20 cellular contexts compared by ENCODE assay signal in the genomic region with DNA sequence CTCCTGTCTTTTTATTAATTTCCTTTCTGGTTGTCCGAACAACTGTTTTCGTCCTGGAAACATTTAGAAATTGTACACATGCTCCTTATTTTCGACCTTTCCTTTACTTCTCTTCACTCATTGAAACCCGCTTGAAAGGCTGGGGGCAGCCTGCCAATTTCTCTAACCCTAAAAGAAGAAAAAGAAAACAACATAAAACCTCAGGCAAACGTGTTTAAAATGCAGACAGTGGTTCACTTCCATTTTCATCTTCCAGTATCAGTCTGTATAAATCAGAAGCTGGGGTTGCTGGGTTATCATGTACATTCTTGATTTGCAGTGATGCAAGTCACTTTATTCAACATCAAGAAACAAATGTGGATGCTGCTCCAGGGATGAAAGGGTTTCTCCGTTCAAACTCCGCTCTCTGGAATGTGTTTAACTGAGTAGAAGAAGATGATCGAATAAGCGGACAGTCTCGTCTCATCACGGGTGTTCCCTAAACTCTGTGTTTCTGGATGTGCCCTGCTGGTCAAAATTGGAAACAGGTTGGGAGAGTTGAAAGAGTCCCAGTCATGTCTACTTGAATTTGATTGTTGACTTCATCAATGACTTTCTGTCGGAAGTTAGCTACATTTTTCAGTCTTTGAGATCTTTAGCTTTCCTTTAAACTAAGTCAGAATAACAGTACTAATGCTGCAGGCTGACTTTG.
DNase-seq lines count a peak whose midpoint lies in the region; ATAC-seq and TF ChIP-seq lines count a peak whose summit lies in the region.
"Had no signal": no experiment of that assay in that cellular context is flagged by ENCODE, and none has a peak within 500 bp of the region (broad histone marks: within the 10 kb centered on the region; RNA-seq: fewer than 3 reads in every experiment).

No MANE protein-coding gene starts in this region.

- peak overlapping the region; percentile 53 for H3K4me3 Mint-ChIP-seq in activated CD4-positive, alpha-beta memory T cell treated with anti-CD3 and anti-CD28 coated beads for 36 hours
- H3K4me3 Mint-ChIP-seq in activated CD4-positive, alpha-beta memory T cell treated with anti-CD3 and anti-CD28 coated beads, Interleukin-2, amount 10 ng/mL, durations not matched to agents 7 days and 5 days, result no peak overlapping the region
- peak overlapping the region; percentile 29 for H3K4me3 Mint-ChIP-seq in activated CD8-positive, alpha-beta T cell treated with anti-CD3 and anti-CD28 coated beads for 36 hours
- H3K4me3 Mint-ChIP-seq in osteocyte (ENCODE audit: unreplicated experiment), result no peak overlapping the region
- H3K4me3 Mint-ChIP-seq: neural crest cell, WTC11 had no signal

- CTCF ChIA-PET in activated CD4-positive, alpha-beta memory T cell treated with anti-CD3 and anti-CD28 coated beads for 36 hours (lab: Charles Lee), result interaction anchor here (0.9 to 1.2 kb wide), 2 partner anchors 20 to 40 kb away, joined by 3 to 4 read pairs; no protein-coding TSS in a partner anchor
- CTCF ChIA-PET in activated CD4-positive, alpha-beta memory T cell treated with anti-CD3 and anti-CD28 coated beads, Interleukin-2, amount 10 ng/mL, durations not matched to agents 7 days and 5 days (lab: Charles Lee), result interaction anchor here (0.7 to 1.5 kb wide), 2 partner anchors 38 to 503 kb away, joined by 3 read pairs; no protein-coding TSS in a partner anchor
- CTCF ChIA-PET in activated CD8-positive, alpha-beta T cell treated with anti-CD3 and anti-CD28 coated beads for 36 hours (lab: Charles Lee), result interaction anchor here (0.9 to 1.4 kb wide), 4 partner anchors 14 to 93 kb away, joined by 3 to 6 read pairs (median 4); no protein-coding TSS in a partner anchor

- H3K36me3 Mint-ChIP-seq in activated CD4-positive, alpha-beta memory T cell treated with anti-CD3 and anti-CD28 coated beads for 36 hours, result peaks cover 5% of the 10 kb centered on the region
- peaks cover 11% of the 10 kb centered on the region for H3K36me3 Mint-ChIP-seq in activated CD4-positive, alpha-beta memory T cell treated with anti-CD3 and anti-CD28 coated beads, Interleukin-2, amount 10 ng/mL, durations not matched to agents 7 days and 5 days (ENCODE audit: low read depth)
- peaks cover 3% of the 10 kb centered on the region for H3K36me3 Mint-ChIP-seq in activated CD8-positive, alpha-beta T cell treated with anti-CD3 and anti-CD28 coated beads for 36 hours (ENCODE audit: low read depth)
- no peaks in the 10 kb centered on the region for H3K36me3 Mint-ChIP-seq in osteocyte (ENCODE audit: unreplicated experiment)
- H3K36me3 Mint-ChIP-seq: WTC11 had no signal

- peak overlapping the region; percentile 84 for H3K27ac Mint-ChIP-seq in activated CD4-positive, alpha-beta memory T cell treated with anti-CD3 and anti-CD28 coated beads for 36 hours
- H3K27ac Mint-ChIP-seq in activated CD4-positive, alpha-beta memory T cell treated with anti-CD3 and anti-CD28 coated beads, Interleukin-2, amount 10 ng/mL, durations not matched to agents 7 days and 5 days, result no peak overlapping the region
- peak overlapping the region; percentile 75 for H3K27ac Mint-ChIP-seq in activated CD8-positive, alpha-beta T cell treated with anti-CD3 and anti-CD28 coated beads for 36 hours
- H3K27ac Mint-ChIP-seq in osteocyte (ENCODE audit: unreplicated experiment), result no peak overlapping the region
- H3K27ac Mint-ChIP-seq: WTC11 had no signal

- intact Hi-C loops in activated CD4-positive, alpha-beta memory T cell treated with anti-CD3 and anti-CD28 coated beads for 36 hours (cut with micrococcal nuclease), result loop anchor here (5.0 kb wide), 1 partner anchor 1002 kb away; no protein-coding TSS in a partner anchor
- intact Hi-C loops in activated CD8-positive, alpha-beta T cell treated with anti-CD3 and anti-CD28 coated beads for 36 hours (cut with micrococcal nuclease), result no loop called here

- no peak for DNase-seq in activated CD4-positive, alpha-beta memory T cell treated with anti-CD3 and anti-CD28 coated beads for 36 hours
- no peak for DNase-seq in activated CD4-positive, alpha-beta memory T cell treated with anti-CD3 and anti-CD28 coated beads, Interleukin-2, amount 10 ng/mL, durations not matched to agents 7 days and 5 days
- peak; percentile 31 for DNase-seq in activated CD8-positive, alpha-beta T cell treated with anti-CD3 and anti-CD28 coated beads for 36 hours
- peak; percentile 65 for DNase-seq in astrocyte of the hippocampus (ENCODE audit: low read depth, low spot score)
- DNase-seq in osteocyte (ENCODE audit: extremely low spot score, unreplicated experiment), result peak; percentile 27
- no peak for DNase-seq in activated CD4-positive, CD25-positive, alpha-beta regulatory T cell treated with anti-CD3 and anti-CD28 coated beads, Interleukin-2, amount 50 U/mL, for 72 hours
- no peak for DNase-seq in DMS79 treated with DMSO at 0.1 percent for 48 hours (lab: John Stamatoyannopoulos, UW)
- DNase-seq: DMS 273 treated with DMSO at 0.1 percent for 48 hours; dorsolateral prefrontal cortex; H7; NCI-H1436 treated with DMSO at 0.1 percent for 48 hours; NCI-H748 treated with DMSO at 0.1 percent for 48 hours; SJCRH30; stimulated activated CD4-positive, alpha-beta T cell treated with anti-CD3 and anti-CD28 coated beads, Interleukin-4, amount 100 ng/mL, for 24 hours had no signal

- no peaks in the 10 kb centered on the region for H3K27me3 Mint-ChIP-seq in activated CD4-positive, alpha-beta memory T cell treated with anti-CD3 and anti-CD28 coated beads for 36 hours
- H3K27me3 Mint-ChIP-seq in activated CD4-positive, alpha-beta memory T cell treated with anti-CD3 and anti-CD28 coated beads, Interleukin-2, amount 10 ng/mL, durations not matched to agents 7 days and 5 days, result no peaks in the 10 kb centered on the region
- no peaks in the 10 kb centered on the region for H3K27me3 Mint-ChIP-seq in activated CD8-positive, alpha-beta T cell treated with anti-CD3 and anti-CD28 coated beads for 36 hours
- no peaks in the 10 kb centered on the region for H3K27me3 Mint-ChIP-seq in osteocyte (ENCODE audit: unreplicated experiment)

- no peak for TF ChIP-seq CTCF in activated CD8-positive, alpha-beta T cell treated with anti-CD3 and anti-CD28 coated beads for 36 hours (IDR thresholded peaks at IDR 0.05)
- TF ChIP-seq CTCF in osteocyte (IDR thresholded peaks at IDR 0.05), result no peak

- H3K9me3 Mint-ChIP-seq in activated CD4-positive, alpha-beta memory T cell treated with anti-CD3 and anti-CD28 coated beads for 36 hours, result peaks cover 8% of the 10 kb centered on the region
- no peaks in the 10 kb centered on the region for H3K9me3 Mint-ChIP-seq in activated CD4-positive, alpha-beta memory T cell treated with anti-CD3 and anti-CD28 coated beads, Interleukin-2, amount 10 ng/mL, durations not matched to agents 7 days and 5 days
- H3K9me3 Mint-ChIP-seq in activated CD8-positive, alpha-beta T cell treated with anti-CD3 and anti-CD28 coated beads for 36 hours, result peaks cover 7% of the 10 kb centered on the region
- peaks cover 43% of the 10 kb centered on the region for H3K9me3 Mint-ChIP-seq in osteocyte (ENCODE audit: unreplicated experiment)

- H3K4me1 Mint-ChIP-seq in activated CD4-positive, alpha-beta memory T cell treated with anti-CD3 and anti-CD28 coated beads for 36 hours (ENCODE audit: low read depth), result peaks cover 87% of the 10 kb centered on the region
- H3K4me1 Mint-ChIP-seq in activated CD4-positive, alpha-beta memory T cell treated with anti-CD3 and anti-CD28 coated beads, Interleukin-2, amount 10 ng/mL, durations not matched to agents 7 days and 5 days, result peaks cover 74% of the 10 kb centered on the region
- peaks cover 74% of the 10 kb centered on the region for H3K4me1 Mint-ChIP-seq in activated CD8-positive, alpha-beta T cell treated with anti-CD3 and anti-CD28 coated beads for 36 hours (ENCODE audit: low read depth)
- H3K4me1 Mint-ChIP-seq in osteocyte (ENCODE audit: unreplicated experiment), result no peaks in the 10 kb centered on the region

- ATAC-seq in activated CD8-positive, alpha-beta T cell treated with anti-CD3 and anti-CD28 coated beads for 36 hours, result no peak
- no peak for ATAC-seq in HG03378 (IDR thresholded peaks at IDR 0.05; ENCODE audit: unreplicated experiment)
- ATAC-seq: A549, gastroesophageal sphincter, HepG2, WTC11 had no signal

- POLR2A ChIA-PET in activated CD4-positive, alpha-beta memory T cell treated with anti-CD3 and anti-CD28 coated beads for 36 hours (lab: Charles Lee), result interaction anchor here (1.1 to 2.2 kb wide), 4 partner anchors 39 to 61 kb away, joined by 3 to 12 read pairs (median 4); no protein-coding TSS in a partner anchor
- POLR2A ChIA-PET in activated CD4-positive, alpha-beta memory T cell treated with anti-CD3 and anti-CD28 coated beads, Interleukin-2, amount 10 ng/mL, durations not matched to agents 7 days and 5 days (lab: Charles Lee), result interaction anchor here (1.0 to 2.8 kb wide), 4 partner anchors 15 to 251 kb away, joined by 3 to 8 read pairs (median 4); no protein-coding TSS in a partner anchor
- POLR2A ChIA-PET in activated CD8-positive, alpha-beta T cell treated with anti-CD3 and anti-CD28 coated beads for 36 hours (lab: Charles Lee), result interaction anchor here (1.2 to 1.4 kb wide), 3 partner anchors 33 to 63 kb away, joined by 3 to 4 read pairs (median 3); no protein-coding TSS in a partner anchor

Comparison
In these comparisons a context has a peak if more than half of its experiments do, and no peak if none do; other contexts are left out.
1. H3K27ac Mint-ChIP-seq: peak in activated CD4-positive, alpha-beta memory T cell treated with anti-CD3 and anti-CD28 coated beads for 36 hours (single experiment) and activated CD8-positive, alpha-beta T cell treated with anti-CD3 and anti-CD28 coated beads for 36 hours (single experiment); none in activated CD4-positive, alpha-beta memory T cell treated with anti-CD3 and anti-CD28 coated beads, Interleukin-2, amount 10 ng/mL, durations not matched to agents 7 days and 5 days (single experiment) and osteocyte (single experiment).
2. H3K4me3 Mint-ChIP-seq: peak in activated CD4-positive, alpha-beta memory T cell treated with anti-CD3 and anti-CD28 coated beads for 36 hours (single experiment) and activated CD8-positive, alpha-beta T cell treated with anti-CD3 and anti-CD28 coated beads for 36 hours (single experiment); none in activated CD4-positive, alpha-beta memory T cell treated with anti-CD3 and anti-CD28 coated beads, Interleukin-2, amount 10 ng/mL, durations not matched to agents 7 days and 5 days (single experiment) and osteocyte (single experiment).
3. DNase-seq: peak in activated CD8-positive, alpha-beta T cell treated with anti-CD3 and anti-CD28 coated beads for 36 hours (single experiment), astrocyte of the hippocampus (single experiment) and osteocyte (single experiment); none in activated CD4-positive, alpha-beta memory T cell treated with anti-CD3 and anti-CD28 coated beads for 36 hours (single experiment), activated CD4-positive, alpha-beta memory T cell treated with anti-CD3 and anti-CD28 coated beads, Interleukin-2, amount 10 ng/mL, durations not matched to agents 7 days and 5 days (single experiment), activated CD4-positive, CD25-positive, alpha-beta regulatory T cell treated with anti-CD3 and anti-CD28 coated beads, Interleukin-2, amount 50 U/mL, for 72 hours (single experiment) and DMS79 treated with DMSO at 0.1 percent for 48 hours (single experiment).